33 cellular contexts compared by ENCODE assay signal in the genomic region with DNA sequence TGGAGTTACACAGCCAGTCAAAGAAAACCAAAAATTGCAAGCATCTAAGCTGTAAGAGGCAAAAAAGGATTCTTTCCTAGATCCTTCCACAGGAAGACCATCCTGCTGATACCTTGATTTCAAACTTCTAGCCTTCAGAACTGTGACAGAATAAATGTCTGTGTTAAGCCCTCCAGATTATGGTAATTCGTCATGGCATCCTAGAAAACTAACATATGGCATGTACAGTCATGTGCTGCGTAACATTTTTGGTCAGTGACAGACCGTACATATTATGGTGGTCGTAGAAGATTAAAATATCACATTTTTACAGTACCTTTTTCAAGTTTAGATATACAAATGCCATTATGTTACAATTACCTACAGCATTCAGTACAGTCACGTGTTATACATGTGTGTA.
"Had no signal": no experiment of that assay in that cellular context is flagged by ENCODE, and none has a peak within 500 bp of the region (broad histone marks: within the 10 kb centered on the region; RNA-seq: fewer than 3 reads in every experiment).

No MANE protein-coding gene starts in this region.

- H3K4me1 ChIP-seq: adrenal gland, ascending aorta, body of pancreas, breast epithelium had no signal

- ATAC-seq: activated naive CD4-positive, alpha-beta T cell treated with anti-CD3 and anti-CD28 coated beads, Interleukin-2, amount 50 U/mL, for 72 hours; activated naive CD8-positive, alpha-beta T cell treated with anti-CD3 and anti-CD28 coated beads, Interleukin-2, amount 50 U/mL, for 24 hours; activated T-cell treated with anti-CD3 and anti-CD28 coated beads, Interleukin-2, amount 50 U/mL, for 4 hours; activated T-cell treated with anti-CD3 and anti-CD28 coated beads, Interleukin-2, amount 50 U/mL, for 72 hours; activated T-helper 17 cell treated with anti-CD3 and anti-CD28 coated beads, Interleukin-2, amount 50 U/mL, for 72 hours; body of pancreas had no signal

- H3K9me3 ChIP-seq: adrenal gland, ascending aorta, body of pancreas, breast epithelium had no signal

- FAIRE-seq: astrocyte, bronchial epithelial cell had no signal

- H3K4me3 ChIP-seq: adrenal gland, ascending aorta, body of pancreas, breast epithelium, cardiac muscle cell had no signal

- DNase-seq: activated effector memory CD4-positive, alpha-beta T cell treated with anti-CD3 and anti-CD28 coated beads, Interleukin-2, amount 50 U/mL, for 16 hours; activated effector memory CD4-positive, alpha-beta T cell treated with Interleukin-2 at 50 U/mL for 16 hours; activated gamma-delta T cell; activated gamma-delta T cell treated with Interleukin-2 at 50 U/mL for 16 hours; activated naive CD4-positive, alpha-beta T cell; activated naive CD4-positive, alpha-beta T cell treated with anti-CD3 and anti-CD28 coated beads for 36 hours; activated naive CD4-positive, alpha-beta T cell treated with anti-CD3 and anti-CD28 coated beads, Interleukin-2, amount 10 ng/mL, durations not matched to agents 7 days and 5 days; activated naive CD4-positive, alpha-beta T cell treated with anti-CD3 and anti-CD28 coated beads, Interleukin-2, amount 50 U/mL, for 16 hours; activated naive CD4-positive, alpha-beta T cell treated with Interleukin-2 at 50 U/mL for 16 hours; activated naive CD8-positive, alpha-beta T cell treated with anti-CD3 and anti-CD28 coated beads for 36 hours; activated naive CD8-positive, alpha-beta T cell treated with anti-CD3 and anti-CD28 coated beads, Interleukin-2, amount 10 ng/mL, durations not matched to agents 7 days and 5 days; activated naive CD8-positive, alpha-beta T cell treated with anti-CD3 and anti-CD28 coated beads, Interleukin-2, amount 50 U/mL, for 24 hours; activated T-cell treated with anti-CD3 and anti-CD28 coated beads, Interleukin-2, amount 50 U/mL, for 24 hours; activated T-cell treated with anti-CD3 and anti-CD28 coated beads, Interleukin-2, amount 50 U/mL, for 4 hours; activated T-cell treated with anti-CD3 and anti-CD28 coated beads, Interleukin-2, amount 50 U/mL, for 48 hours; activated T-cell treated with anti-CD3 and anti-CD28 coated beads, Interleukin-2, amount 50 U/mL, for 72 hours; adrenal gland; amniotic stem cell; amygdala; anterior cingulate cortex; aorta; body of pancreas; brain microvascular endothelial cell; caudate nucleus; central memory CD4-positive, alpha-beta T cell; cerebellar nuclear complex had no signal

- H3K27ac ChIP-seq: adrenal gland, ascending aorta, body of pancreas, brain microvascular endothelial cell, breast epithelium, cardiac muscle cell had no signal

- H3K27me3 ChIP-seq: adrenal gland, ascending aorta, body of pancreas, brain microvascular endothelial cell, breast epithelium, cardiac muscle cell had no signal

- H3K36me3 ChIP-seq: adrenal gland, ascending aorta, brain microvascular endothelial cell, breast epithelium, cardiac muscle cell had no signal
